1 cellular context compared by ENCODE assay signal in the genomic region with DNA sequence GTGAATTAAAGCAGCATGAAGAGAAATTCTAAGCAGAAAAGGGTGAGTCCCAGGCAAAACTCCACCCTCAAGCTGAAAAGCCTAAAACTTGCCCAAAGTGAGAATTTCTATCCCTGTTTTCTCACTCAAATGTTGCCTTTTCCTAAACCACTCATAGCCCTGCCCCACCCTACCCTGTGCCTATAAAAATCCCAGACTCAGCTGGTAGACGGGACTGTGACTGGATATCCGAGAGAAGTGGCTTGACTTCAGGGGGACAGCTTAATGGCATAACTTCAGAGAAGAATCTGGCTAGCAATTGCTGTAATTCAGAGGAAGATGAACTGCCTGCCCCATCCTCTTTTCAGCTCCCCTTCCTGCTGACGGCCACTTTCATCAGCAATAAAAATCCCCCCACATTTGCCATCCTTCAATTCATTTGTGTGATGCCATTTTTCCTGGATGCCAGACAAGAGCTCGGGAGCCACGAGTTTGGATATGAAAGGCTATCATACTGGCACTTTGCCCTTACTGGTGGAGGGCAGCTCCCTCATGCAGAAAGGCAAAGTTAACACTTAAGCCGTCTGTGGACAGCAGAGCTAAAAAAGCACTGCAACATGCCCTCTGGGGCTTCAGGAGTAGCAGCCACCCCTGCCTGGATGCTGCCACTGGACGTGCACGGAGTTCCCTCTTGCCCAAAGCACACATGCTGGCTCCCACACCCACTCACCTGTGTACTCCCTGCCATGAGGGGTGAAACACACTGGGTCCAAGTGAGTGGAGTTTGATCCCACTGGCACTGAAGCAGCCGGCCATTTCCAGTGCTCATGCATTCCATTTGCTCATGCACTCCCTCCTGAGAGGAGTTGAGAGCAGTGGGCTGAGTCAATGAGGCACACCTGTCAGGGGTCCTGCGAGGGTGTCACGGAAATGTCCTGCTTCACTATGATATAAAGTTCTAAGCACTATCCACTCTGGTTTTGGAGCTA.
TF ChIP-seq lines count a peak whose summit lies in the region.

No MANE protein-coding gene starts in this region.

TF ChIP-seq in H1, 55 proteins besides CTCF, POLR2A, EP300 and RAD21:
- no peak for TF ChIP-seq CHD1 (IDR thresholded peaks at IDR 0.05; ENCODE audit: low read depth, low read length)
- TF ChIP-seq JUN (IDR thresholded peaks at IDR 0.05; ENCODE audit: low read depth, low read length), result no peak
- no peak for TF ChIP-seq SIX5 (IDR thresholded peaks at IDR 0.05; ENCODE audit: low read depth, low read length)
- TF ChIP-seq, protein P1, sequence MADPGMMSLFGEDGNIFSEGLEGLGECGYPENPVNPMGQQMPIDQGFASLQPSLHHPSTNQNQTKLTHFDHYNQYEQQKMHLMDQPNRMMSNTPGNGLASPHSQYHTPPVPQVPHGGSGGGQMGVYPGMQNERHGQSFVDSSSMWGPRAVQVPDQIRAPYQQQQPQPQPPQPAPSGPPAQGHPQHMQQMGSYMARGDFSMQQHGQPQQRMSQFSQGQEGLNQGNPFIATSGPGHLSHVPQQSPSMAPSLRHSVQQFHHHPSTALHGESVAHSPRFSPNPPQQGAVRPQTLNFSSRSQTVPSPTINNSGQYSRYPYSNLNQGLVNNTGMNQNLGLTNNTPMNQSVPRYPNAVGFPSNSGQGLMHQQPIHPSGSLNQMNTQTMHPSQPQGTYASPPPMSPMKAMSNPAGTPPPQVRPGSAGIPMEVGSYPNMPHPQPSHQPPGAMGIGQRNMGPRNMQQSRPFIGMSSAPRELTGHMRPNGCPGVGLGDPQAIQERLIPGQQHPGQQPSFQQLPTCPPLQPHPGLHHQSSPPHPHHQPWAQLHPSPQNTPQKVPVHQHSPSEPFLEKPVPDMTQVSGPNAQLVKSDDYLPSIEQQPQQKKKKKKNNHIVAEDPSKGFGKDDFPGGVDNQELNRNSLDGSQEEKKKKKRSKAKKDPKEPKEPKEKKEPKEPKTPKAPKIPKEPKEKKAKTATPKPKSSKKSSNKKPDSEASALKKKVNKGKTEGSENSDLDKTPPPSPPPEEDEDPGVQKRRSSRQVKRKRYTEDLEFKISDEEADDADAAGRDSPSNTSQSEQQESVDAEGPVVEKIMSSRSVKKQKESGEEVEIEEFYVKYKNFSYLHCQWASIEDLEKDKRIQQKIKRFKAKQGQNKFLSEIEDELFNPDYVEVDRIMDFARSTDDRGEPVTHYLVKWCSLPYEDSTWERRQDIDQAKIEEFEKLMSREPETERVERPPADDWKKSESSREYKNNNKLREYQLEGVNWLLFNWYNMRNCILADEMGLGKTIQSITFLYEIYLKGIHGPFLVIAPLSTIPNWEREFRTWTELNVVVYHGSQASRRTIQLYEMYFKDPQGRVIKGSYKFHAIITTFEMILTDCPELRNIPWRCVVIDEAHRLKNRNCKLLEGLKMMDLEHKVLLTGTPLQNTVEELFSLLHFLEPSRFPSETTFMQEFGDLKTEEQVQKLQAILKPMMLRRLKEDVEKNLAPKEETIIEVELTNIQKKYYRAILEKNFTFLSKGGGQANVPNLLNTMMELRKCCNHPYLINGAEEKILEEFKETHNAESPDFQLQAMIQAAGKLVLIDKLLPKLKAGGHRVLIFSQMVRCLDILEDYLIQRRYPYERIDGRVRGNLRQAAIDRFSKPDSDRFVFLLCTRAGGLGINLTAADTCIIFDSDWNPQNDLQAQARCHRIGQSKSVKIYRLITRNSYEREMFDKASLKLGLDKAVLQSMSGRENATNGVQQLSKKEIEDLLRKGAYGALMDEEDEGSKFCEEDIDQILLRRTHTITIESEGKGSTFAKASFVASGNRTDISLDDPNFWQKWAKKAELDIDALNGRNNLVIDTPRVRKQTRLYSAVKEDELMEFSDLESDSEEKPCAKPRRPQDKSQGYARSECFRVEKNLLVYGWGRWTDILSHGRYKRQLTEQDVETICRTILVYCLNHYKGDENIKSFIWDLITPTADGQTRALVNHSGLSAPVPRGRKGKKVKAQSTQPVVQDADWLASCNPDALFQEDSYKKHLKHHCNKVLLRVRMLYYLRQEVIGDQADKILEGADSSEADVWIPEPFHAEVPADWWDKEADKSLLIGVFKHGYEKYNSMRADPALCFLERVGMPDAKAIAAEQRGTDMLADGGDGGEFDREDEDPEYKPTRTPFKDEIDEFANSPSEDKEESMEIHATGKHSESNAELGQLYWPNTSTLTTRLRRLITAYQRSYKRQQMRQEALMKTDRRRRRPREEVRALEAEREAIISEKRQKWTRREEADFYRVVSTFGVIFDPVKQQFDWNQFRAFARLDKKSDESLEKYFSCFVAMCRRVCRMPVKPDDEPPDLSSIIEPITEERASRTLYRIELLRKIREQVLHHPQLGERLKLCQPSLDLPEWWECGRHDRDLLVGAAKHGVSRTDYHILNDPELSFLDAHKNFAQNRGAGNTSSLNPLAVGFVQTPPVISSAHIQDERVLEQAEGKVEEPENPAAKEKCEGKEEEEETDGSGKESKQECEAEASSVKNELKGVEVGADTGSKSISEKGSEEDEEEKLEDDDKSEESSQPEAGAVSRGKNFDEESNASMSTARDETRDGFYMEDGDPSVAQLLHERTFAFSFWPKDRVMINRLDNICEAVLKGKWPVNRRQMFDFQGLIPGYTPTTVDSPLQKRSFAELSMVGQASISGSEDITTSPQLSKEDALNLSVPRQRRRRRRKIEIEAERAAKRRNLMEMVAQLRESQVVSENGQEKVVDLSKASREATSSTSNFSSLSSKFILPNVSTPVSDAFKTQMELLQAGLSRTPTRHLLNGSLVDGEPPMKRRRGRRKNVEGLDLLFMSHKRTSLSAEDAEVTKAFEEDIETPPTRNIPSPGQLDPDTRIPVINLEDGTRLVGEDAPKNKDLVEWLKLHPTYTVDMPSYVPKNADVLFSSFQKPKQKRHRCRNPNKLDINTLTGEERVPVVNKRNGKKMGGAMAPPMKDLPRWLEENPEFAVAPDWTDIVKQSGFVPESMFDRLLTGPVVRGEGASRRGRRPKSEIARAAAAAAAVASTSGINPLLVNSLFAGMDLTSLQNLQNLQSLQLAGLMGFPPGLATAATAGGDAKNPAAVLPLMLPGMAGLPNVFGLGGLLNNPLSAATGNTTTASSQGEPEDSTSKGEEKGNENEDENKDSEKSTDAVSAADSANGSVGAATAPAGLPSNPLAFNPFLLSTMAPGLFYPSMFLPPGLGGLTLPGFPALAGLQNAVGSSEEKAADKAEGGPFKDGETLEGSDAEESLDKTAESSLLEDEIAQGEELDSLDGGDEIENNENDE (IDR thresholded peaks at IDR 0.05; ENCODE audit: insufficient replicate concordance, low read length), result no peak
- TF ChIP-seq KDM1A (IDR thresholded peaks at IDR 0.05; ENCODE audit: borderline replicate concordance, low read length), result no peak
- TF ChIP-seq, protein P2, sequence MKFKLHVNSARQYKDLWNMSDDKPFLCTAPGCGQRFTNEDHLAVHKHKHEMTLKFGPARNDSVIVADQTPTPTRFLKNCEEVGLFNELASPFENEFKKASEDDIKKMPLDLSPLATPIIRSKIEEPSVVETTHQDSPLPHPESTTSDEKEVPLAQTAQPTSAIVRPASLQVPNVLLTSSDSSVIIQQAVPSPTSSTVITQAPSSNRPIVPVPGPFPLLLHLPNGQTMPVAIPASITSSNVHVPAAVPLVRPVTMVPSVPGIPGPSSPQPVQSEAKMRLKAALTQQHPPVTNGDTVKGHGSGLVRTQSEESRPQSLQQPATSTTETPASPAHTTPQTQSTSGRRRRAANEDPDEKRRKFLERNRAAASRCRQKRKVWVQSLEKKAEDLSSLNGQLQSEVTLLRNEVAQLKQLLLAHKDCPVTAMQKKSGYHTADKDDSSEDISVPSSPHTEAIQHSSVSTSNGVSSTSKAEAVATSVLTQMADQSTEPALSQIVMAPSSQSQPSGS (IDR thresholded peaks at IDR 0.05; ENCODE audit: low read length), result no peak
- TF ChIP-seq BCL11A (IDR thresholded peaks at IDR 0.05; ENCODE audit: low read depth in 2 of 2, low read length in 2 of 2), result no peak
- TF ChIP-seq SAP30 (IDR thresholded peaks at IDR 0.05; ENCODE audit: insufficient read depth, insufficient replicate concordance, low read length), result no peak
- no peak for TF ChIP-seq EGR1 (IDR thresholded peaks at IDR 0.05; ENCODE audit: borderline replicate concordance, low read depth, low read length)
- TF ChIP-seq, protein P3, sequence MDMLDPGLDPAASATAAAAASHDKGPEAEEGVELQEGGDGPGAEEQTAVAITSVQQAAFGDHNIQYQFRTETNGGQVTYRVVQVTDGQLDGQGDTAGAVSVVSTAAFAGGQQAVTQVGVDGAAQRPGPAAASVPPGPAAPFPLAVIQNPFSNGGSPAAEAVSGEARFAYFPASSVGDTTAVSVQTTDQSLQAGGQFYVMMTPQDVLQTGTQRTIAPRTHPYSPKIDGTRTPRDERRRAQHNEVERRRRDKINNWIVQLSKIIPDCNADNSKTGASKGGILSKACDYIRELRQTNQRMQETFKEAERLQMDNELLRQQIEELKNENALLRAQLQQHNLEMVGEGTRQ (IDR thresholded peaks at IDR 0.05; ENCODE audit: low read length), result no peak
- no peak for TF ChIP-seq POU5F1 (IDR thresholded peaks at IDR 0.05; ENCODE audit: low read depth, low read length)
